Comparison of ENCODE assay signal across 32 cellular contexts in the genomic region with DNA sequence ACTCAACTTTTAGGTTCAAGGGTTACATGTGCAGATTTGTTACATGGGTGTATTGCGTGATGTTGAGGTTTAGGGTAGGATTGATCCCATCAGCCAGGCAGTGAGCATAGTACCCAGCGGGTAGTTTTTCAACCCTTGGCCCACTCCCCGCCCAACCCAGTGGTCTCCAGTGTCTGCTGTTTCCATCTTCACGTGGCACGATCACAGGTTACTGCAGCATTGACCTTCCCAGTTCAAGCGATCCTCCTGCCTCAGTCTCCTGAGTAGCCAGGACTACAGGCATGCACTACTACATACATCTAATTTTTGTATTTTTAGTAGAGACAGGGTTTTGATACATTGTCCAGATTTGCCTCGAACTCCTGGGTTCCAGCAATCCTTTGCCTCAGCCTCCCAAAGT.
DNase-seq lines count a peak whose midpoint lies in the region; ATAC-seq and TF ChIP-seq lines count a peak whose summit lies in the region.
"Had no signal": no experiment of that assay in that cellular context is flagged by ENCODE, and none has a peak within 500 bp of the region (broad histone marks: within the 10 kb centered on the region; RNA-seq: fewer than 3 reads in every experiment).

No MANE protein-coding gene starts in this region.

- TF ChIP-seq EP300 in esophagus muscularis mucosa (IDR thresholded peaks at IDR 0.05): no peak

- H3K27ac ChIP-seq in coronary artery (no peak overlapping the region), esophagus muscularis mucosa (replicated peaks in 1 of 4) (no peak overlapping the region)
- H3K27ac ChIP-seq: 22Rv1; A549; BLaER1; BLaER1 treated with 17β-estradiol and CSF1 and Interleukin-3, amounts not matched to agents 10 nM and 100 nM; C4-2B had no signal

- no peak for TF ChIP-seq CTCF in coronary artery (IDR thresholded peaks at IDR 0.05)
- TF ChIP-seq CTCF in esophagus muscularis mucosa (IDR thresholded peaks at IDR 0.05): no peak
- TF ChIP-seq CTCF in osteocyte (IDR thresholded peaks at IDR 0.05): no peak
- no peak for TF ChIP-seq CTCF in type B pancreatic cell (conservative IDR thresholded peaks at IDR 0.05)

- H3K4me1 Mint-ChIP-seq in osteocyte (ENCODE audit: unreplicated experiment): no peaks in the 10 kb centered on the region
- H3K4me1 Mint-ChIP-seq in type B pancreatic cell (ENCODE audit: unreplicated experiment): no peaks in the 10 kb centered on the region
- H3K4me1 Mint-ChIP-seq: B cell; CD14-positive monocyte; CD4-positive, alpha-beta memory T cell; CD4-positive, CD25-positive, alpha-beta regulatory T cell; CD8-positive, alpha-beta memory T cell had no signal

- ATAC-seq in GM19324 (IDR thresholded peaks at IDR 0.05; ENCODE audit: low FRiP score, unreplicated experiment): no peak
- ATAC-seq: A549; CD8-positive, alpha-beta T cell had no signal

- no peaks in the 10 kb centered on the region for H3K27me3 ChIP-seq in esophagus muscularis mucosa
- H3K27me3 ChIP-seq: BE2C; BLaER1; BLaER1 treated with 17β-estradiol and CSF1 and Interleukin-3, amounts not matched to agents 10 nM and 100 nM had no signal

- no peak overlapping the region for H3K27ac Mint-ChIP-seq in osteocyte (ENCODE audit: unreplicated experiment)
- H3K27ac Mint-ChIP-seq in type B pancreatic cell: no peak overlapping the region
- H3K27ac Mint-ChIP-seq: B cell; CD14-positive monocyte; CD4-positive, alpha-beta memory T cell; CD4-positive, alpha-beta T cell; CD4-positive, CD25-positive, alpha-beta regulatory T cell; CD8-positive, alpha-beta memory T cell; CD8-positive, alpha-beta T cell had no signal

- intact Hi-C loops in esophagus muscularis mucosa (cut with DNase I): no loop called here

- no peaks in the 10 kb centered on the region for H3K36me3 ChIP-seq in esophagus muscularis mucosa
- H3K36me3 ChIP-seq: BE2C; BLaER1; BLaER1 treated with 17β-estradiol and CSF1 and Interleukin-3, amounts not matched to agents 10 nM and 100 nM had no signal

- 64% methylated on average over 7 of the region's 7 CpGs for WGBS in esophagus muscularis mucosa

- DNase-seq in coronary artery (ENCODE audit: low spot score): peak; percentile 35
- DNase-seq in esophagus muscularis mucosa (ENCODE audit: extremely low spot score): peak; percentile 64
- peak; percentile 78 for DNase-seq in osteocyte (ENCODE audit: extremely low spot score, unreplicated experiment)
- peak; percentile 29 for DNase-seq in type B pancreatic cell (ENCODE audit: extremely low spot score, unreplicated experiment)
- DNase-seq in DMS 273 treated with DMSO at 0.1 percent for 48 hours (lab: John Stamatoyannopoulos, UW): no peak
- DNase-seq in occipital lobe (lab: John Stamatoyannopoulos, UW): no peak
- no peak for DNase-seq in foreskin melanocyte
- DNase-seq: 8988T; ACHN; AML-193; BE2C; C1 segment of cervical spinal cord; Caco-2; Calu3; CD4-positive, alpha-beta memory T cell; CD4-positive, alpha-beta T cell; CD4-positive, CD25-positive, alpha-beta regulatory T cell; CD8-positive, alpha-beta memory T cell; CD8-positive, alpha-beta T cell; COR-L47; DMS153; DMS79; DMS79 treated with DMSO at 0.1 percent for 48 hours; EL had no signal

- H3K36me3 Mint-ChIP-seq in osteocyte (ENCODE audit: unreplicated experiment) (no peaks in the 10 kb centered on the region), type B pancreatic cell (no peaks in the 10 kb centered on the region)
- H3K36me3 Mint-ChIP-seq: CD14-positive monocyte; CD4-positive, CD25-positive, alpha-beta regulatory T cell; CD8-positive, alpha-beta memory T cell; CD8-positive, alpha-beta T cell had no signal

- H3K4me3 ChIP-seq in coronary artery (no peak overlapping the region), esophagus muscularis mucosa (no peak overlapping the region)
- H3K4me3 ChIP-seq: A549; BLaER1; BLaER1 treated with 17β-estradiol and CSF1 and Interleukin-3, amounts not matched to agents 10 nM and 100 nM had no signal

- H3K9me3 Mint-ChIP-seq in osteocyte (ENCODE audit: unreplicated experiment) (peaks cover 37% of the 10 kb centered on the region), type B pancreatic cell (peaks cover 23% of the 10 kb centered on the region)

- no peaks in the 10 kb centered on the region for H3K27me3 Mint-ChIP-seq in osteocyte (ENCODE audit: unreplicated experiment)
- H3K27me3 Mint-ChIP-seq in type B pancreatic cell: no peaks in the 10 kb centered on the region
- H3K27me3 Mint-ChIP-seq: B cell; CD4-positive, alpha-beta memory T cell; CD4-positive, alpha-beta T cell; CD4-positive, CD25-positive, alpha-beta regulatory T cell had no signal

- no peaks in the 10 kb centered on the region for H3K4me1 ChIP-seq in esophagus muscularis mucosa
- H3K4me1 ChIP-seq: A549; BE2C; BLaER1; BLaER1 treated with 17β-estradiol and CSF1 and Interleukin-3, amounts not matched to agents 10 nM and 100 nM; Caco-2 had no signal

- H3K4me3 Mint-ChIP-seq in osteocyte (ENCODE audit: unreplicated experiment): no peak overlapping the region
- H3K4me3 Mint-ChIP-seq in type B pancreatic cell: no peak overlapping the region
- H3K4me3 Mint-ChIP-seq: B cell; CD14-positive monocyte; CD4-positive, alpha-beta memory T cell; CD4-positive, alpha-beta T cell; CD4-positive, CD25-positive, alpha-beta regulatory T cell; CD8-positive, alpha-beta memory T cell; CD8-positive, alpha-beta T cell had no signal

- TF ChIP-seq POLR2A in esophagus muscularis mucosa (IDR thresholded peaks at IDR 0.05; ENCODE audit: low read depth): no peak

- H3K9me3 ChIP-seq in esophagus muscularis mucosa: peaks cover 0 to 38% (median 24%) of the 10 kb centered on the region in 4 donors
- H3K9me3 ChIP-seq: BE2C had no signal

Comparison
In these comparisons a context has a peak if more than half of its experiments do, and no peak if none do; other contexts are left out.
1. DNase-seq: peak in coronary artery (single experiment), esophagus muscularis mucosa (single experiment), osteocyte (single experiment) and type B pancreatic cell (single experiment); none in DMS 273 treated with DMSO at 0.1 percent for 48 hours (single experiment), occipital lobe (single experiment) and foreskin melanocyte (single experiment).